In genomic region chr1:72557446-72558049, GRCh38 we compare ENCODE assay signal across 10 cellular contexts.
A peak's percentile ranks its signal among the peaks of the same experiment; 100 is the strongest.
DNase-seq lines count a peak whose midpoint lies in the region; ATAC-seq and TF ChIP-seq lines count a peak whose summit lies in the region.
"Had no signal": no experiment of that assay in that cellular context is flagged by ENCODE, and none has a peak within 500 bp of the region (broad histone marks: within the 10 kb centered on the region; RNA-seq: fewer than 3 reads in every experiment).

No MANE protein-coding gene starts in this region.

- H3K9me3 Mint-ChIP-seq in HFFc6 (no peaks in the 10 kb centered on the region), WTC11 (no peaks in the 10 kb centered on the region)

- H3K36me3 ChIP-seq in kidney epithelial cell (ENCODE audit: control insufficient read depth, insufficient read depth, low read length): no peaks in the 10 kb centered on the region

- no peaks in the 10 kb centered on the region for H3K27me3 Mint-ChIP-seq in HFFc6 (ENCODE audit: insufficient read depth)
- no peaks in the 10 kb centered on the region for H3K27me3 Mint-ChIP-seq in WTC11 (ENCODE audit: low read depth)

- peaks cover 13% of the 10 kb centered on the region for H3K4me1 Mint-ChIP-seq in HFFc6 (ENCODE audit: low read depth)
- H3K4me1 Mint-ChIP-seq in WTC11: peaks cover 11% of the 10 kb centered on the region

- POLR2A ChIA-PET in WTC11 (lab: Charles Lee): no interaction called here

- peak; percentile 99 for ATAC-seq in WTC11
- no peak for ATAC-seq in HG02840 (IDR thresholded peaks at IDR 0.05; ENCODE audit: low FRiP score, unreplicated experiment)
- ATAC-seq: GM12878 had no signal

- H3K4me3 Mint-ChIP-seq in HFFc6: no peak overlapping the region
- H3K4me3 Mint-ChIP-seq in WTC11: no peak overlapping the region

- DNase-seq in AML-193 (lab: John Stamatoyannopoulos, UW): peak; percentile 22 to 39
- peak; percentile 48 for DNase-seq in HFFc6
- DNase-seq in WTC11 (ENCODE audit: low spot score): peak; percentile 40
- DNase-seq in kidney epithelial cell (ENCODE audit: low read depth): no peak
- no peak for DNase-seq in C1 segment of cervical spinal cord (lab: John Stamatoyannopoulos, UW)
- DNase-seq in NCI-H524 treated with DMSO at 0.1 percent for 48 hours (lab: John Stamatoyannopoulos, UW): no peak
- DNase-seq in NCI-H1092 (lab: John Stamatoyannopoulos, UW): no peak
- DNase-seq: occipital lobe had no signal

- peak; percentile 64 for TF ChIP-seq CTCF in HFFc6 (IDR thresholded peaks at IDR 0.05)
- TF ChIP-seq CTCF in WTC11 (IDR thresholded peaks at IDR 0.05): no peak
- TF ChIP-seq CTCF in kidney epithelial cell (IDR thresholded peaks at IDR 0.05; ENCODE audit: insufficient read depth, low read length, poor library complexity, severe bottlenecking): peak; percentile 49

- no peaks in the 10 kb centered on the region for H3K27me3 ChIP-seq in kidney epithelial cell (ENCODE audit: control insufficient read depth, insufficient read depth, low read length)

- H3K36me3 Mint-ChIP-seq in HFFc6 (ENCODE audit: low read depth) (no peaks in the 10 kb centered on the region), WTC11 (no peaks in the 10 kb centered on the region)

- H3K4me3 ChIP-seq in kidney epithelial cell (ENCODE audit: low read depth, low read length): no peak overlapping the region
- H3K4me3 ChIP-seq: GM12878 had no signal

- CTCF ChIA-PET in WTC11 (lab: Charles Lee): interaction anchor here (0.6 to 1.4 kb wide), 6 partner anchors 8 to 82 kb away, joined by 3 to 9 read pairs (median 3); no protein-coding TSS in a partner anchor

- H3K27ac Mint-ChIP-seq in HFFc6 (no peak overlapping the region), WTC11 (no peak overlapping the region)

TF ChIP-seq in WTC11, 78 proteins besides CTCF, POLR2A, EP300 and RAD21:
- TF ChIP-seq SOX15 (CRISPR knock-in tag; IDR thresholded peaks at IDR 0.05) (no peak), ATF1 (CRISPR knock-in tag; IDR thresholded peaks at IDR 0.05) (no peak), JUN (CRISPR knock-in tag; IDR thresholded peaks at IDR 0.05) (no peak), E2F5 (CRISPR knock-in tag; IDR thresholded peaks at IDR 0.05) (no peak)

Comparison
In these comparisons a context has a peak if more than half of its experiments do, and no peak if none do; other contexts are left out.
1. DNase-seq: peak in AML-193 (2 of 2), HFFc6 (single experiment) and WTC11 (single experiment); none in kidney epithelial cell (single experiment), C1 segment of cervical spinal cord (0 of 14), NCI-H524 treated with DMSO at 0.1 percent for 48 hours (single experiment) and NCI-H1092 (single experiment).